ENCODE assay signal across 18 cellular contexts in genomic region chr1:20739225-20739624, GRCh38. TPM values are rescaled to one million over a fixed set of nuclear protein-coding genes. Genes with fewer than 3 reads are reported as not detected.
DNase-seq lines count a peak whose midpoint lies in the region; ATAC-seq lines count a peak whose summit lies in the region.
"Had no signal": no experiment of that assay in that cellular context is flagged by ENCODE, and none has a peak within 500 bp of the region (broad histone marks: within the 10 kb centered on the region; RNA-seq: fewer than 3 reads in every experiment).

No MANE protein-coding gene starts in this region.

- no peaks in the 10 kb centered on the region for H3K4me1 Mint-ChIP-seq in activated naive CD4-positive, alpha-beta T cell treated with anti-CD3 and anti-CD28 coated beads, Interleukin-2, amount 50 U/mL, for 24 hours
- H3K4me1 Mint-ChIP-seq in T-cell = no peaks in the 10 kb centered on the region
- no peaks in the 10 kb centered on the region for H3K4me1 Mint-ChIP-seq in stimulated activated effector memory CD8-positive, alpha-beta T cell treated with anti-CD3 and anti-CD28 coated beads, Interleukin-12 subunit alpha, Interleukin-12 subunit beta, amount 100 ng/mL, for 72 hours

- H3K27me3 Mint-ChIP-seq in activated naive CD4-positive, alpha-beta T cell treated with anti-CD3 and anti-CD28 coated beads, Interleukin-2, amount 50 U/mL, for 24 hours = no peaks in the 10 kb centered on the region
- H3K27me3 Mint-ChIP-seq in T-cell = no peaks in the 10 kb centered on the region

- no peak overlapping the region for H3K4me3 Mint-ChIP-seq in activated naive CD4-positive, alpha-beta T cell treated with anti-CD3 and anti-CD28 coated beads, Interleukin-2, amount 50 U/mL, for 24 hours
- H3K4me3 Mint-ChIP-seq in T-cell = no peak overlapping the region
- H3K4me3 Mint-ChIP-seq in stimulated activated effector memory CD8-positive, alpha-beta T cell treated with anti-CD3 and anti-CD28 coated beads, Interleukin-12 subunit alpha, Interleukin-12 subunit beta, amount 100 ng/mL, for 72 hours = no peak overlapping the region

- CTCF ChIA-PET in T-cell (lab: Charles Lee) = no interaction called here

- H3K36me3 Mint-ChIP-seq in activated naive CD4-positive, alpha-beta T cell treated with anti-CD3 and anti-CD28 coated beads, Interleukin-2, amount 50 U/mL, for 24 hours = peaks cover 18% of the 10 kb centered on the region
- peaks cover 42% of the 10 kb centered on the region for H3K36me3 Mint-ChIP-seq in T-cell
- H3K36me3 Mint-ChIP-seq in stimulated activated effector memory CD8-positive, alpha-beta T cell treated with anti-CD3 and anti-CD28 coated beads, Interleukin-12 subunit alpha, Interleukin-12 subunit beta, amount 100 ng/mL, for 72 hours = peaks cover 62% of the 10 kb centered on the region

- no peak for ATAC-seq in T-cell (replicated peaks in 1 of 4)
- no peak for ATAC-seq in stimulated activated effector memory CD8-positive, alpha-beta T cell treated with anti-CD3 and anti-CD28 coated beads, Interleukin-12 subunit alpha, Interleukin-12 subunit beta, amount 100 ng/mL, for 72 hours
- ATAC-seq: activated naive CD4-positive, alpha-beta T cell treated with anti-CD3 and anti-CD28 coated beads, Interleukin-2, amount 50 U/mL, for 72 hours had no signal

- DNase-seq in activated naive CD4-positive, alpha-beta T cell (lab: John Stamatoyannopoulos, UW) = no peak
- no peak for DNase-seq in T-cell
- DNase-seq in fibroblast of peridontal ligament (ENCODE audit: extremely low read depth) = peak; percentile 80
- DNase-seq in stimulated activated effector memory CD8-positive, alpha-beta T cell treated with anti-CD3 and anti-CD28 coated beads, Interleukin-12 subunit alpha, Interleukin-12 subunit beta, amount 100 ng/mL, for 72 hours (ENCODE audit: low spot score in 2 of 2) = no peak
- DNase-seq in NCI-H774 (lab: John Stamatoyannopoulos, UW) = no peak
- DNase-seq in iPS-NIHi11 (ENCODE audit: low spot score) = no peak
- DNase-seq in mesenteric fat pad (ENCODE audit: low spot score) = no peak
- DNase-seq: 8988T; DND-41; dorsolateral prefrontal cortex; left ventricle myocardium inferior; NCI-H1417 treated with DMSO at 0.1 percent for 48 hours; NCI-H82; SHP77; stimulated activated CD4-positive, alpha-beta T cell treated with anti-CD3 and anti-CD28 coated beads, Interleukin-12 subunit alpha, Interleukin-12 subunit beta, amount 100 ng/mL, for 4 hours; tibial artery had no signal

- POLR2A ChIA-PET in T-cell (lab: Charles Lee) = no interaction called here

- no peaks in the 10 kb centered on the region for H3K9me3 Mint-ChIP-seq in activated naive CD4-positive, alpha-beta T cell treated with anti-CD3 and anti-CD28 coated beads, Interleukin-2, amount 50 U/mL, for 24 hours
- H3K9me3 Mint-ChIP-seq in T-cell = no peaks in the 10 kb centered on the region
- H3K9me3 Mint-ChIP-seq in stimulated activated effector memory CD8-positive, alpha-beta T cell treated with anti-CD3 and anti-CD28 coated beads, Interleukin-12 subunit alpha, Interleukin-12 subunit beta, amount 100 ng/mL, for 72 hours = no peaks in the 10 kb centered on the region
- H3K9me3 Mint-ChIP-seq: activated naive CD4-positive, alpha-beta T cell treated with anti-CD3 and anti-CD28 coated beads, Interleukin-2, amount 50 U/mL, for 72 hours had no signal

- H3K27ac Mint-ChIP-seq in activated naive CD4-positive, alpha-beta T cell treated with anti-CD3 and anti-CD28 coated beads, Interleukin-2, amount 50 U/mL, for 24 hours = peak overlapping the region; percentile 6
- peak overlapping the region; percentile 39 to 49 for H3K27ac Mint-ChIP-seq in T-cell
- H3K27ac Mint-ChIP-seq in stimulated activated effector memory CD8-positive, alpha-beta T cell treated with anti-CD3 and anti-CD28 coated beads, Interleukin-12 subunit alpha, Interleukin-12 subunit beta, amount 100 ng/mL, for 72 hours = peak overlapping the region; percentile 18

RNA-seq across cellular contexts. Expression of gene SH2D5, which starts 6.7 kb away (rescaled TPM):
- total RNA-seq in T-cell = under 1 TPM; 0.07 to 0.58 (median 0.33) TPM
- 0.22 TPM for total RNA-seq in mesenteric fat pad
- total RNA-seq: left ventricle myocardium inferior had no signal

RNA-seq across cellular contexts. Expression of gene KIF17, which starts 21.4 kb away (rescaled TPM):
- total RNA-seq in T-cell (not detected), mesenteric fat pad (4.6 TPM)

RNA-seq across cellular contexts. Expression of gene HP1BP3, which starts 47.9 kb away (rescaled TPM):
- total RNA-seq in T-cell (100 to 1,000 TPM; 248 to 279 (median 270) TPM), mesenteric fat pad (149 TPM)
